In the genomic region with DNA sequence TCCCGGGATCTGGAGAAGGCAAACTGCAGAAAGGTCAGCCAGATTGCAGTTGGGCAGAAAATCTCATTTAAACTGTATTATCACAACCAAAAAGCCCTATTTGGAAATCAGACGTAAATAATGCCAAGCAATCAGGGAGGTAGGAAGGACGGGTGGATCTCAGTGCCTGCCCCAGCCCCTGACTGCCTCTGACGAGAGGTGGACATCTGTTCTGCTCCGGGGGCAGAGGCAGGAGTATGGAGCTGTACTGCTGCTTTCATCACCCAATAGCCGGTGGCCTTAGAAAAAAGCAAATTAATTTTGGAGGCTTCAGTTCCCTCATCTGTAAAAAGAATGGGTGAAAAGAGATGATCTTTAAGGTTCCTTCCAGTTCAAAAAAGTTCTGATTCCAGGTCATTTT, we compare ENCODE assay signal across 36 cellular contexts. TPM values are rescaled to one million over a fixed set of nuclear protein-coding genes. Genes with fewer than 3 reads are reported as not detected.
"Had no signal": no experiment of that assay in that cellular context is flagged by ENCODE, and none has a peak within 500 bp of the region (broad histone marks: within the 10 kb centered on the region; RNA-seq: fewer than 3 reads in every experiment).

No MANE protein-coding gene starts in this region.

- H3K36me3 Mint-ChIP-seq: activated naive CD4-positive, alpha-beta T cell treated with anti-CD3 and anti-CD28 coated beads, Interleukin-2, amount 10 ng/mL, durations not matched to agents 7 days and 5 days; activated naive CD4-positive, alpha-beta T cell treated with anti-CD3 and anti-CD28 coated beads, Interleukin-2, amount 50 U/mL, for 24 hours; activated naive CD8-positive, alpha-beta T cell treated with anti-CD3 and anti-CD28 coated beads for 36 hours; activated naive CD8-positive, alpha-beta T cell treated with anti-CD3 and anti-CD28 coated beads, Interleukin-2, amount 10 ng/mL, durations not matched to agents 7 days and 5 days had no signal

- H3K27me3 ChIP-seq: adrenal gland, ascending aorta, body of pancreas, brain microvascular endothelial cell, breast epithelium, cardiac muscle cell had no signal

- H3K4me3 Mint-ChIP-seq: activated naive CD4-positive, alpha-beta T cell treated with anti-CD3 and anti-CD28 coated beads for 36 hours; activated naive CD4-positive, alpha-beta T cell treated with anti-CD3 and anti-CD28 coated beads, Interleukin-2, amount 10 ng/mL, durations not matched to agents 7 days and 5 days; activated naive CD4-positive, alpha-beta T cell treated with anti-CD3 and anti-CD28 coated beads, Interleukin-2, amount 50 U/mL, for 24 hours; activated naive CD8-positive, alpha-beta T cell; activated naive CD8-positive, alpha-beta T cell treated with anti-CD3 and anti-CD28 coated beads for 36 hours; activated naive CD8-positive, alpha-beta T cell treated with anti-CD3 and anti-CD28 coated beads, Interleukin-2, amount 10 ng/mL, durations not matched to agents 7 days and 5 days; activated naive CD8-positive, alpha-beta T cell treated with anti-CD3 and anti-CD28 coated beads, Interleukin-2, amount 50 U/mL, for 24 hours; activated T-cell treated with anti-CD3 and anti-CD28 coated beads, Interleukin-2, amount 50 U/mL, for 4 hours; activated T-cell treated with anti-CD3 and anti-CD28 coated beads, Interleukin-2, amount 50 U/mL, for 72 hours; activated T-helper 1 cell treated with anti-CD3 and anti-CD28 coated beads, Interleukin-12 subunit alpha, Interleukin-12 subunit beta, Interleukin-2, Interleukin-4 antibody, amounts not matched to agents 30 ng/mL and 10 ng/mL and 1 ng/mL, durations not matched to agents 14 hours and 24 hours and 36 hours; activated T-helper 17 cell treated with anti-CD3 and anti-CD28 coated beads, Interleukin-2, amount 50 U/mL, for 72 hours; brain; central memory CD8-positive, alpha-beta T cell had no signal

- H3K4me1 Mint-ChIP-seq: activated naive CD4-positive, alpha-beta T cell treated with anti-CD3 and anti-CD28 coated beads, Interleukin-2, amount 10 ng/mL, durations not matched to agents 7 days and 5 days; activated naive CD4-positive, alpha-beta T cell treated with anti-CD3 and anti-CD28 coated beads, Interleukin-2, amount 50 U/mL, for 24 hours; activated naive CD8-positive, alpha-beta T cell treated with anti-CD3 and anti-CD28 coated beads for 36 hours; activated naive CD8-positive, alpha-beta T cell treated with anti-CD3 and anti-CD28 coated beads, Interleukin-2, amount 10 ng/mL, durations not matched to agents 7 days and 5 days; activated naive CD8-positive, alpha-beta T cell treated with anti-CD3 and anti-CD28 coated beads, Interleukin-2, amount 50 U/mL, for 24 hours; activated T-helper 17 cell treated with anti-CD3 and anti-CD28 coated beads, Interleukin-2, amount 50 U/mL, for 72 hours; central memory CD8-positive, alpha-beta T cell had no signal

- DNase-seq: activated effector memory CD4-positive, alpha-beta T cell treated with anti-CD3 and anti-CD28 coated beads, Interleukin-2, amount 50 U/mL, for 16 hours; activated effector memory CD4-positive, alpha-beta T cell treated with Interleukin-2 at 50 U/mL for 16 hours; activated gamma-delta T cell; activated gamma-delta T cell treated with Interleukin-2 at 50 U/mL for 16 hours; activated naive CD4-positive, alpha-beta T cell; activated naive CD4-positive, alpha-beta T cell treated with anti-CD3 and anti-CD28 coated beads for 36 hours; activated naive CD4-positive, alpha-beta T cell treated with anti-CD3 and anti-CD28 coated beads, Interleukin-2, amount 10 ng/mL, durations not matched to agents 7 days and 5 days; activated naive CD4-positive, alpha-beta T cell treated with anti-CD3 and anti-CD28 coated beads, Interleukin-2, amount 50 U/mL, for 16 hours; activated naive CD4-positive, alpha-beta T cell treated with Interleukin-2 at 50 U/mL for 16 hours; activated naive CD8-positive, alpha-beta T cell treated with anti-CD3 and anti-CD28 coated beads for 36 hours; activated naive CD8-positive, alpha-beta T cell treated with anti-CD3 and anti-CD28 coated beads, Interleukin-2, amount 10 ng/mL, durations not matched to agents 7 days and 5 days; activated naive CD8-positive, alpha-beta T cell treated with anti-CD3 and anti-CD28 coated beads, Interleukin-2, amount 50 U/mL, for 24 hours; activated T-cell treated with anti-CD3 and anti-CD28 coated beads, Interleukin-2, amount 50 U/mL, for 4 hours; activated T-cell treated with anti-CD3 and anti-CD28 coated beads, Interleukin-2, amount 50 U/mL, for 48 hours; activated T-cell treated with anti-CD3 and anti-CD28 coated beads, Interleukin-2, amount 50 U/mL, for 72 hours; adrenal gland; amniotic stem cell; amygdala; anterior cingulate cortex; aorta; body of pancreas; brain microvascular endothelial cell; caudate nucleus; central memory CD4-positive, alpha-beta T cell; cerebellar nuclear complex had no signal

- H3K4me3 ChIP-seq: adrenal gland, ascending aorta, body of pancreas, breast epithelium, cardiac muscle cell had no signal

- H3K9me3 Mint-ChIP-seq: activated naive CD4-positive, alpha-beta T cell treated with anti-CD3 and anti-CD28 coated beads, Interleukin-2, amount 50 U/mL, for 24 hours; activated T-cell treated with anti-CD3 and anti-CD28 coated beads, Interleukin-2, amount 50 U/mL, for 4 hours had no signal

- H3K27ac ChIP-seq: adrenal gland, ascending aorta, body of pancreas, brain microvascular endothelial cell, breast epithelium, cardiac muscle cell had no signal

- H3K27ac Mint-ChIP-seq: activated naive CD4-positive, alpha-beta T cell treated with anti-CD3 and anti-CD28 coated beads for 36 hours; activated naive CD4-positive, alpha-beta T cell treated with anti-CD3 and anti-CD28 coated beads, Interleukin-2, amount 10 ng/mL, durations not matched to agents 7 days and 5 days; activated naive CD4-positive, alpha-beta T cell treated with anti-CD3 and anti-CD28 coated beads, Interleukin-2, amount 50 U/mL, for 24 hours; activated naive CD4-positive, alpha-beta T cell treated with anti-CD3 and anti-CD28 coated beads, Interleukin-2, amount 50 U/mL, for 72 hours; activated naive CD8-positive, alpha-beta T cell; activated naive CD8-positive, alpha-beta T cell treated with anti-CD3 and anti-CD28 coated beads for 36 hours; activated naive CD8-positive, alpha-beta T cell treated with anti-CD3 and anti-CD28 coated beads, Interleukin-2, amount 10 ng/mL, durations not matched to agents 7 days and 5 days; activated naive CD8-positive, alpha-beta T cell treated with anti-CD3 and anti-CD28 coated beads, Interleukin-2, amount 50 U/mL, for 24 hours; activated T-cell treated with anti-CD3 and anti-CD28 coated beads, Interleukin-2, amount 50 U/mL, for 72 hours; activated T-helper 1 cell treated with anti-CD3 and anti-CD28 coated beads, Interleukin-12 subunit alpha, Interleukin-12 subunit beta, Interleukin-2, Interleukin-4 antibody, amounts not matched to agents 30 ng/mL and 10 ng/mL and 1 ng/mL, durations not matched to agents 14 hours and 24 hours and 36 hours; activated T-helper 17 cell treated with anti-CD3 and anti-CD28 coated beads, Interleukin-2, amount 50 U/mL, for 72 hours; activated T-helper 2 cell treated with anti-CD3 and anti-CD28 coated beads, Interferon-gamma antibody, Interleukin-2, Interleukin-4, amounts not matched to agents 10 μg/mL and 5 μg/mL and 100 μg/mL, durations not matched to agents 14 hours and 24 hours and 36 hours had no signal

- ATAC-seq: activated naive CD4-positive, alpha-beta T cell treated with anti-CD3 and anti-CD28 coated beads, Interleukin-2, amount 50 U/mL, for 72 hours; activated naive CD8-positive, alpha-beta T cell treated with anti-CD3 and anti-CD28 coated beads, Interleukin-2, amount 50 U/mL, for 24 hours; activated T-cell treated with anti-CD3 and anti-CD28 coated beads, Interleukin-2, amount 50 U/mL, for 4 hours; activated T-cell treated with anti-CD3 and anti-CD28 coated beads, Interleukin-2, amount 50 U/mL, for 72 hours; activated T-helper 17 cell treated with anti-CD3 and anti-CD28 coated beads, Interleukin-2, amount 50 U/mL, for 72 hours; body of pancreas had no signal

- H3K9me3 ChIP-seq: adrenal gland, ascending aorta, body of pancreas had no signal

- H3K36me3 ChIP-seq: adrenal gland, ascending aorta, brain microvascular endothelial cell, breast epithelium, cardiac muscle cell had no signal

RNA-seq across cellular contexts. Expression of a gene that starts 43.6 kb away (rescaled TPM):
- total RNA-seq: activated naive CD4-positive, alpha-beta T cell treated with anti-CD3 and anti-CD28 coated beads for 36 hours; activated naive CD8-positive, alpha-beta T cell treated with anti-CD3 and anti-CD28 coated beads, Interleukin-2, amount 10 ng/mL, durations not matched to agents 7 days and 5 days had no signal
